In the genomic region with DNA sequence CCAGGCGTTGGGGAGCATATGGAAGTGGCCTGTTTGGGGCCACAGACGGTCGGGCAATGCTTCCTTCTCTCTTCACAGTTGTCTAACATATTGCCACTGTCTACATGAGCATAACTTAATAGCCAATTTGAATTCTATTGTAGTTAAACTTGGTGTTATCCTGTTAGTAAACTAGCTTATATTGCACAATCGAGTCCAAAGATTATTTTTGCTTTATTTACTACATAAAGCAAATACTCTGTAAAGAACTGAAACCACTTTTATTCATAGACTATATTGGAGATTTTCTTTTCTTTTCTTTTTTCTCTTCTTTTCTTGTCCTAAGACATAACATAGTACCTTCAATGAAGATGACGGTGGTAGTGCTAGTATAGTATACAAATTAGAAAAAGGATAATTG, we compare ENCODE assay signal across 19 cellular contexts.
"Had no signal": no experiment of that assay in that cellular context is flagged by ENCODE, and none has a peak within 500 bp of the region (broad histone marks: within the 10 kb centered on the region; RNA-seq: fewer than 3 reads in every experiment).

No MANE protein-coding gene starts in this region.

- H3K4me3 ChIP-seq: hepatocyte, lung, mucosa of descending colon, pancreas, sigmoid colon, stomach, testis, tibial artery had no signal

- H3K27ac ChIP-seq: hepatocyte, neutrophil, pancreas, sigmoid colon, stomach, testis, tibial artery had no signal

- DNase-seq: dorsolateral prefrontal cortex; effector CD4-positive, alpha-beta T cell; left cardiac atrium; left ventricle myocardium superior; mucosa of descending colon; naive B cell; pancreas; sigmoid colon; stimulated activated CD4-positive, alpha-beta T cell treated with anti-CD3 and anti-CD28 coated beads, Interleukin-2, amount 100 ng/mL, for 24 hours; stimulated activated CD4-positive, alpha-beta T cell treated with anti-CD3 and anti-CD28 coated beads, Interleukin-4, amount 100 ng/mL, for 24 hours; stimulated activated naive CD4-positive, alpha-beta T cell treated with Interleukin-2 at 50 U/mL for 16 hours; stomach; testis; tibial artery had no signal

- H3K27me3 ChIP-seq: dorsolateral prefrontal cortex, hepatocyte, neutrophil, pancreas, sigmoid colon, stomach, testis, tibial artery had no signal

- ATAC-seq: left cardiac atrium; left ventricle myocardium superior; mucosa of descending colon; natural killer cell treated with Interleukin-12 subunit alpha and Interleukin-12 subunit beta and Interleukin-15 and Interleukin-18, amount 100 ng/mL, for 72 hours; pancreas; stimulated activated effector memory CD8-positive, alpha-beta T cell treated with anti-CD3 and anti-CD28 coated beads, Interleukin-12 subunit alpha, Interleukin-12 subunit beta, amount 100 ng/mL, for 72 hours had no signal

- H3K36me3 ChIP-seq: neutrophil, pancreas, sigmoid colon, stomach, tibial artery had no signal

- H3K9me3 ChIP-seq: pancreas, testis had no signal

- H3K4me1 ChIP-seq: pancreas, sigmoid colon, stomach, testis, tibial artery had no signal
